In genomic region chr12:127118251-127118650, GRCh38 we compare ENCODE assay signal across 8 cellular contexts.
"Had no signal": no experiment of that assay in that cellular context is flagged by ENCODE, and none has a peak within 500 bp of the region (broad histone marks: within the 10 kb centered on the region; RNA-seq: fewer than 3 reads in every experiment).

No MANE protein-coding gene starts in this region.

- H3K9ac ChIP-seq: KMS-11 had no signal

- H3K27ac ChIP-seq: HL-60, KMS-11 had no signal

- H3K27ac Mint-ChIP-seq: IgD-negative memory B cell had no signal

- H3K36me3 Mint-ChIP-seq: IgD-negative memory B cell had no signal

- H3K9me3 Mint-ChIP-seq: IgD-negative memory B cell had no signal

- H3K4me3 ChIP-seq: K562 had no signal

- DNase-seq: IMR-90, KBM-7, KG1 had no signal

- H3K4me3 Mint-ChIP-seq: IgD-negative memory B cell had no signal

- ATAC-seq: HepG2, K562 had no signal

- H3K4me1 Mint-ChIP-seq: IgD-negative memory B cell had no signal

- H3K27me3 Mint-ChIP-seq: IgD-negative memory B cell had no signal

- H3K4me2 ChIP-seq: KMS-11 had no signal
